Comparison of ENCODE assay signal across 7 cellular contexts in the genomic region with DNA sequence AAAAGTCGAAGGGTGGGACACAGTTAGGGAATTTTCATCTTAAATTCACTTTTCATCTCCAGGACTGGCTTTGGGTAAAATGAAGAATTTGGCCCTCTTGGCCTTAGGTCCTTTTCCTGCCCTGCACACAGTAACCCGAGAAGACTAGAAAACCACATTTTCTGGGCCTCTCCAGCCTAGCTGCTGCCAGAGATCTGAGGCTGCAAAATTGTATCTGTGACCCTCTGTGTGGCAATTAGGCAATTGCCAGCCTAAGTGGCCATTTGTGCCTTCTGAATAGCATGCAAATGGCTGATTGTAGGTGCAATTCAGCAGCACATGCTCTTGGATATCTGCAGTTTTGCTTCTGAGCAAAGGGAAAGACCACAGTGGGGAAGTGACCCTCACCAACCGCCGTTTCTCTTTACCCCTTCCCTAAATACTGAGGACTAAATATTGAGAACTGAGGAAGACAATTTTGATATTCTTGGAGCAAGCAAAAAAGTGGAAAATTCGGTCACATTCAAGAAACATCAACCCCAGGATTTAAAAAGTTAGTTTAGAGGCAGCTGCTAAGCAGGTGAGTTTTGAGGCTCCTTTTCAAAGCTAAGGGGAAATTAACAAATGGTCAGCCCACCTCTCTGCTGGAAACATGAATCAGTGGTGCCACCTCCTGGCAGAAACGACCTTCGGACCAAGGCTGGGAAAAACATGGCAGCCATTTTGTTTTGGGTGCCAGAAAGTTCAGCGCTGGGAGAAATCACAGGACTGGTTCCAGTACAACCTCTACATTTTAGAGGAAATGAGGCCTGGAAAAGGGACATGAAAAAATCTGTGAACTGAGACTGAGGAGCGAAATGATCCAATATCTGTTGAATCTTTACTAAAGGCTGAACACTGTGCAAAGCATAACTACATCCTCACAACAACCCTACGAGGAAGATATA. TPM values are rescaled to one million over a fixed set of nuclear protein-coding genes. Genes with fewer than 3 reads are reported as not detected.
DNase-seq lines count a peak whose midpoint lies in the region; ATAC-seq, FAIRE-seq and TF ChIP-seq lines count a peak whose summit lies in the region.

No MANE protein-coding gene starts in this region.

- DNase-seq in DMS53 treated with DMSO at 0.1 percent for 48 hours (lab: John Stamatoyannopoulos, UW; ENCODE audit: unreplicated experiment): peak; percentile 8
- DNase-seq in NCI-H2227 (lab: John Stamatoyannopoulos, UW; ENCODE audit: unreplicated experiment): peak; percentile 78
- DNase-seq in cardiac fibroblast (ENCODE audit: low read depth in 2 of 2): peak; percentile 69 to 73
- DNase-seq in myocyte (ENCODE audit: low read depth): peak; percentile 82
- DNase-seq in RCC 7860 (ENCODE audit: low spot score): no peak
- no peak for DNase-seq in natural killer cell treated with Interleukin-12 subunit alpha and Interleukin-12 subunit beta and Interleukin-15 and Interleukin-18, amount 100 ng/mL, for 72 hours (ENCODE audit: low spot score)

- H3K36me3 Mint-ChIP-seq in natural killer cell treated with Interleukin-12 subunit alpha and Interleukin-12 subunit beta and Interleukin-15 and Interleukin-18, amount 100 ng/mL, for 72 hours: no peaks in the 10 kb centered on the region

- H3K27me3 Mint-ChIP-seq in natural killer cell treated with Interleukin-12 subunit alpha and Interleukin-12 subunit beta and Interleukin-15 and Interleukin-18, amount 100 ng/mL, for 72 hours: peaks cover 26 to 44% of the 10 kb centered on the region in 2 donors

- no peaks in the 10 kb centered on the region for H3K4me1 Mint-ChIP-seq in natural killer cell treated with Interleukin-12 subunit alpha and Interleukin-12 subunit beta and Interleukin-15 and Interleukin-18, amount 100 ng/mL, for 72 hours (ENCODE audit: low read depth in 2 of 2)

- H3K4me3 Mint-ChIP-seq in natural killer cell treated with Interleukin-12 subunit alpha and Interleukin-12 subunit beta and Interleukin-15 and Interleukin-18, amount 100 ng/mL, for 72 hours: no peak overlapping the region

- no peaks in the 10 kb centered on the region for H3K9me3 Mint-ChIP-seq in natural killer cell treated with Interleukin-12 subunit alpha and Interleukin-12 subunit beta and Interleukin-15 and Interleukin-18, amount 100 ng/mL, for 72 hours

- peak; percentile 52 for ATAC-seq in GM19395 (IDR thresholded peaks at IDR 0.05; ENCODE audit: unreplicated experiment)
- ATAC-seq in natural killer cell treated with Interleukin-12 subunit alpha and Interleukin-12 subunit beta and Interleukin-15 and Interleukin-18, amount 100 ng/mL, for 72 hours: no peak

- peak; percentile 76 for TF ChIP-seq CTCF in cardiac fibroblast (IDR thresholded peaks at IDR 0.05; ENCODE audit: low read depth, low read length)

- no peak overlapping the region for H3K27ac Mint-ChIP-seq in natural killer cell treated with Interleukin-12 subunit alpha and Interleukin-12 subunit beta and Interleukin-15 and Interleukin-18, amount 100 ng/mL, for 72 hours

- no peak for FAIRE-seq in RCC 7860 (lab: Jason Lieb, UNC)

- no peak overlapping the region for H3K4me3 ChIP-seq in cardiac fibroblast (replicated peaks in 1 of 2; ENCODE audit: low read depth in 2 of 2, low read length in 2 of 2)

RNA-seq across cellular contexts. Expression of a gene that starts 56.6 kb away (rescaled TPM):
- 1.7 and 3.7 TPM in 2 replicates for total RNA-seq in myocyte
- polyA plus RNA-seq in myocyte (2012): 0.87 TPM
- not detected for total RNA-seq in natural killer cell treated with Interleukin-12 subunit alpha and Interleukin-12 subunit beta and Interleukin-15 and Interleukin-18, amount 100 ng/mL, for 72 hours

Comparison
In these comparisons a context has a peak if more than half of its experiments do, and no peak if none do; other contexts are left out.
1. DNase-seq: peak in DMS53 treated with DMSO at 0.1 percent for 48 hours (single experiment), NCI-H2227 (single experiment), cardiac fibroblast (2 of 2) and myocyte (single experiment); none in RCC 7860 (single experiment) and natural killer cell treated with Interleukin-12 subunit alpha and Interleukin-12 subunit beta and Interleukin-15 and Interleukin-18, amount 100 ng/mL, for 72 hours (single experiment).